In genomic region chr1:242966892-242967291, GRCh38 we compare ENCODE assay signal across 11 cellular contexts.
"Had no signal": no experiment of that assay in that cellular context is flagged by ENCODE, and none has a peak within 500 bp of the region (broad histone marks: within the 10 kb centered on the region; RNA-seq: fewer than 3 reads in every experiment).

No MANE protein-coding gene starts in this region.

- H3K36me3 ChIP-seq: HAP-1 had no signal

- H2AFZ ChIP-seq: GM23248, GM23338 had no signal

- H3K4me2 ChIP-seq: GM23338 had no signal

- H3K9ac ChIP-seq: GM23248 had no signal

- H3K4me1 ChIP-seq: HAP-1 had no signal

- DNase-seq: GM23248, GOT3, H7, H9, HCEC 1CT, HFFc6 had no signal

- FAIRE-seq: H1, H54 had no signal

- H3K4me3 ChIP-seq: GM23248, GM23338, HAP-1 had no signal

- ATAC-seq: GM23338, HCT116 had no signal

- H3K9me3 ChIP-seq: HAP-1 had no signal

- H3K27ac ChIP-seq: GM23248 had no signal
